ENCODE assay signal across 18 cellular contexts in the genomic region with DNA sequence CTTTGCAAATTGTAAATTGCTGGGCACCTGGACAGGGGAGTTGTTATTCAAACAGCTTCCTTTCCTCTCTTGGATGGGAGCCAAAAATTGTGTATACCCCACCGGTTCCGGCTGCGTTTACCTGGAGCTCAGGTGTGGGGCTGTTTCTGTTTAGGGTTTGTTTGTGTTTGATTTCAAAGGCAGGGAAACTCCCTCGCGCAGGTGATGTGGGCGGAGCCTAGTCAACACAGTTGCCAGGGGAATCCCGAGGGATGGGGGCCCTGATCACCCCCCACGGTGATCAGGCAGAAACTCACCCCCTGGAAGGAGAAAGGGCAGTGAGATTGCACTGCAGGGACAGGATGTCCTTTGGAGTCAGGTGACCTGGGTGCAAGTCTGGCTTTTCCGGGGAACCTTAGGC. TPM values are rescaled to one million over a fixed set of nuclear protein-coding genes. Genes with fewer than 3 reads are reported as not detected.
DNase-seq lines count a peak whose midpoint lies in the region; ATAC-seq and TF ChIP-seq lines count a peak whose summit lies in the region.
"Had no signal": no experiment of that assay in that cellular context is flagged by ENCODE, and none has a peak within 500 bp of the region (broad histone marks: within the 10 kb centered on the region; RNA-seq: fewer than 3 reads in every experiment).

No MANE protein-coding gene starts in this region.

- in situ Hi-C loops in mammary epithelial cell (cut with MboI; ENCODE audit: low sequenced_read_pairs in 2 of 2): loop anchor here (5.0 to 25.0 kb wide), 3 partner anchors 363 to 688 kb away; a partner anchor contains a TSS

- H3K4me1 ChIP-seq in mammary epithelial cell (ENCODE audit: insufficient read depth, low read length) (peaks cover 8% of the 10 kb centered on the region), adrenal gland (replicated peaks in 1 of 2) (peaks cover 0 to 6% of the 10 kb centered on the region in 2 donors)

- TF ChIP-seq POLR2A in adrenal gland (IDR thresholded peaks at IDR 0.05): no peak

- CTCF ChIA-PET in mammary epithelial cell (lab: Charles Lee; ENCODE audit: low non-redundant PET): no interaction called here

- no peak overlapping the region for H3K4me2 ChIP-seq in mammary epithelial cell (ENCODE audit: insufficient read depth, low read depth, low read length)

- intact Hi-C loops in mammary epithelial cell (cut with micrococcal nuclease) (loop anchor here (10.0 kb wide), 1 partner anchor 530 kb away; no protein-coding TSS in a partner anchor), adrenal gland (cut with DNase I) (loop anchor here (5.0 to 10.0 kb wide), 3 partner anchors 150 to 368 kb away; a partner anchor contains a TSS)

- H3K27ac ChIP-seq in mammary epithelial cell (ENCODE audit: insufficient read depth, low read depth, low read length) (no peak overlapping the region), adrenal gland (no peak overlapping the region)
- H3K27ac ChIP-seq: coronary artery, tibial nerve had no signal

- 78% methylated on average over 8 of the region's 9 CpGs for WGBS in mammary epithelial cell (ENCODE audit: low coverage, missing lambda C conversion rate)
- WGBS in adrenal gland, 4 donors: 66 to 79% (median 76%) methylated on average over 5 to 9 of the region's 9 CpGs

- H4K20me1 ChIP-seq in mammary epithelial cell (ENCODE audit: insufficient read depth, low read length): no peaks in the 10 kb centered on the region

- H3K9ac ChIP-seq in mammary epithelial cell (ENCODE audit: insufficient read depth, low read length): no peak overlapping the region

- no peaks in the 10 kb centered on the region for H3K79me2 ChIP-seq in mammary epithelial cell (ENCODE audit: insufficient read depth, low read length)

- BruUV-seq in mammary epithelial cell (replicated peaks; lab: Mats Ljungman, UMichigan): no TSS peak

- TF ChIP-seq CTCF in epithelial cell of esophagus (IDR thresholded peaks at IDR 0.05; ENCODE audit: insufficient read depth, low read depth, low read length, missing control alignments): no peak
- TF ChIP-seq CTCF in mammary epithelial cell (conservative IDR thresholded peaks at IDR 0.05 in 1 of 2, IDR thresholded peaks at IDR 0.05 in 1 of 2; ENCODE audit: extremely low read depth in 1 of 2, insufficient read depth in 1 of 2, low read depth in 1 of 2, low read length in 2 of 2): no peak
- no peak for TF ChIP-seq CTCF in adrenal gland (IDR thresholded peaks at IDR 0.05)

- dilution Hi-C loops in mammary epithelial cell (cut with HindIII; ENCODE audit: low sequenced_read_pairs): no loop called here

- no peak overlapping the region for H3K4me3 ChIP-seq in epithelial cell of esophagus (ENCODE audit: low read length)
- H3K4me3 ChIP-seq in mammary epithelial cell (replicated peaks in 1 of 3; ENCODE audit: insufficient read depth in 1 of 3, low read depth in 2 of 3, low read length in 3 of 3): no peak overlapping the region
- H3K4me3 ChIP-seq in adrenal gland: no peak overlapping the region
- H3K4me3 ChIP-seq: coronary artery, tibial nerve had no signal

- no peaks in the 10 kb centered on the region for H3K9me3 ChIP-seq in mammary epithelial cell (replicated peaks; ENCODE audit: insufficient read depth, low read length)
- H3K9me3 ChIP-seq in adrenal gland (replicated peaks in 1 of 3): no peaks in the 10 kb centered on the region
- H3K9me3 ChIP-seq: tibial nerve had no signal

- no peak overlapping the region for H2AFZ ChIP-seq in mammary epithelial cell (ENCODE audit: low read depth, low read length)

- DNase-seq in COLO668 (lab: John Stamatoyannopoulos, UW; ENCODE audit: unreplicated experiment) (peak; percentile 99), NCI-H1105 treated with DMSO at 0.1 percent for 48 hours (lab: John Stamatoyannopoulos, UW) (peak; percentile 84), NCI-H526 treated with DMSO at 0.1 percent for 48 hours (lab: John Stamatoyannopoulos, UW) (peak; percentile 47), epithelial cell of esophagus (ENCODE audit: low read depth) (peak; percentile 14), mammary epithelial cell (no peak), adrenal gland (no peak)
- DNase-seq: ACHN; activated effector memory CD4-positive, alpha-beta T cell treated with Interleukin-2 at 50 U/mL for 16 hours; anterior cingulate cortex; CD4-positive, CD25-positive, alpha-beta regulatory T cell; GOT3; islet precursor cell; NCI-H446 treated with DMSO at 0.1 percent for 48 hours had no signal

- no peak for ATAC-seq in GM18517 (IDR thresholded peaks at IDR 0.05; ENCODE audit: unreplicated experiment)
- ATAC-seq in GM21576 (IDR thresholded peaks at IDR 0.05; ENCODE audit: unreplicated experiment): no peak

- no peaks in the 10 kb centered on the region for H3K36me3 ChIP-seq in mammary epithelial cell (ENCODE audit: insufficient read depth, low read length)
- no peaks in the 10 kb centered on the region for H3K36me3 ChIP-seq in adrenal gland (replicated peaks in 1 of 2)
- H3K36me3 ChIP-seq: tibial nerve had no signal

- no peaks in the 10 kb centered on the region for H3K27me3 ChIP-seq in mammary epithelial cell (ENCODE audit: insufficient read depth, low read length)
- H3K27me3 ChIP-seq in adrenal gland: no peaks in the 10 kb centered on the region
- H3K27me3 ChIP-seq: tibial nerve had no signal

RNA-seq across cellular contexts. Expression of a gene that starts 28.3 kb away (rescaled TPM):
- total RNA-seq in mammary epithelial cell: not detected
- polyA plus RNA-seq in mammary epithelial cell: not detected
- not detected for polyA minus RNA-seq in mammary epithelial cell
- under 1 TPM in 4 of 8 donors, not detected in 4; 0.15 to 0.64 (median 0.26) TPM for total RNA-seq in adrenal gland
- polyA plus RNA-seq in adrenal gland: under 1 TPM in 1 of 3 donors, not detected in 2; 0.05 TPM
- total RNA-seq: M059J had no signal
- polyA plus RNA-seq: CD4-positive, CD25-positive, alpha-beta regulatory T cell had no signal

Comparison
In these comparisons a context has a peak if more than half of its experiments do, and no peak if none do; other contexts are left out.
1. DNase-seq: peak in COLO668 (single experiment), NCI-H1105 treated with DMSO at 0.1 percent for 48 hours (single experiment), NCI-H526 treated with DMSO at 0.1 percent for 48 hours (single experiment) and epithelial cell of esophagus (single experiment); none in mammary epithelial cell (single experiment) and adrenal gland (0 of 7).